8 cellular contexts compared by ENCODE assay signal in genomic region chr1:211416246-211416627, GRCh38.
DNase-seq lines count a peak whose midpoint lies in the region; ATAC-seq and TF ChIP-seq lines count a peak whose summit lies in the region.
"Not testable (repeated sequence)": the region's sequence is repeated elsewhere in the genome, so short reads cannot be mapped to it uniquely, and the experiment has no call there.

No MANE protein-coding gene starts in this region.

- not testable (repeated sequence) for H3K27me3 Mint-ChIP-seq in GM23338 (ENCODE audit: insufficient read depth, low read depth, poor library complexity); T-helper 1 cell treated with Interleukin-12 subunit alpha and Interleukin-12 subunit beta and Interleukin-4 antibody, amounts not matched to agents 30 μg/mL and 1 μg/mL, for 36 hours (ENCODE audit: low read depth); activated naive CD8-positive, alpha-beta T cell; natural killer cell treated with Interleukin-12 subunit alpha and Interleukin-12 subunit beta and Interleukin-15 and Interleukin-18, amount 100 ng/mL, for 72 hours; stimulated activated naive CD8-positive, alpha-beta T cell treated with anti-CD3 and anti-CD28 coated beads, Interleukin-15, Interleukin-2, amounts not matched to agents 100 ng/mL and 50 ng/mL, for 24 hours

- H3K79me2 ChIP-seq in GM23338 (replicated peaks; ENCODE audit: insufficient read depth) = not testable (repeated sequence)

- H2AFZ ChIP-seq in GM23338 = peak overlapping the region; percentile 66

- H3K4me3 ChIP-seq in GM08714 (ENCODE audit: low read length) (peak overlapping the region; percentile 50; the same call in 1 of the 2 replicates), GM23338 (peak overlapping the region; percentile 46)

- not testable (repeated sequence) for H3K27ac ChIP-seq in GM23338 (ENCODE audit: low read depth)

- not testable (repeated sequence) for H3K27me3 ChIP-seq in GM23338 (ENCODE audit: insufficient read depth)

- peak; percentile 66 for DNase-seq in GM23338 (ENCODE audit: low spot score)
- peak; percentile 1 for DNase-seq in globus pallidus (ENCODE audit: low spot score)
- peak; percentile 65 for DNase-seq in natural killer cell treated with Interleukin-12 subunit alpha and Interleukin-12 subunit beta and Interleukin-15 and Interleukin-18, amount 100 ng/mL, for 72 hours (ENCODE audit: low spot score)

- H3K9me2 ChIP-seq in GM23338 (ENCODE audit: insufficient read depth) = not testable (repeated sequence)

- peak overlapping the region; percentile 61 for H3K4me3 Mint-ChIP-seq in GM23338
- peak overlapping the region; percentile 69 for H3K4me3 Mint-ChIP-seq in T-helper 1 cell treated with Interleukin-12 subunit alpha and Interleukin-12 subunit beta and Interleukin-4 antibody, amounts not matched to agents 30 μg/mL and 1 μg/mL, for 36 hours
- peak overlapping the region; percentile 82 for H3K4me3 Mint-ChIP-seq in activated naive CD8-positive, alpha-beta T cell
- H3K4me3 Mint-ChIP-seq in natural killer cell treated with Interleukin-12 subunit alpha and Interleukin-12 subunit beta and Interleukin-15 and Interleukin-18, amount 100 ng/mL, for 72 hours = peak overlapping the region; percentile 89
- H3K4me3 Mint-ChIP-seq in stimulated activated naive CD8-positive, alpha-beta T cell treated with anti-CD3 and anti-CD28 coated beads, Interleukin-15, Interleukin-2, amounts not matched to agents 100 ng/mL and 50 ng/mL, for 24 hours = peak overlapping the region; percentile 77

- H4K20me1 ChIP-seq in GM23338 (replicated peaks; ENCODE audit: insufficient read depth) = not testable (repeated sequence)

- not testable (repeated sequence) for H3K27ac Mint-ChIP-seq in GM23338
- H3K27ac Mint-ChIP-seq in T-helper 1 cell treated with Interleukin-12 subunit alpha and Interleukin-12 subunit beta and Interleukin-4 antibody, amounts not matched to agents 30 μg/mL and 1 μg/mL, for 36 hours = peak overlapping the region; percentile 73
- peak overlapping the region; percentile 86 for H3K27ac Mint-ChIP-seq in activated naive CD8-positive, alpha-beta T cell
- peak overlapping the region; percentile 84 to 95 for H3K27ac Mint-ChIP-seq in natural killer cell treated with Interleukin-12 subunit alpha and Interleukin-12 subunit beta and Interleukin-15 and Interleukin-18, amount 100 ng/mL, for 72 hours
- H3K27ac Mint-ChIP-seq in stimulated activated naive CD8-positive, alpha-beta T cell treated with anti-CD3 and anti-CD28 coated beads, Interleukin-15, Interleukin-2, amounts not matched to agents 100 ng/mL and 50 ng/mL, for 24 hours = peak overlapping the region; percentile 79

- not testable (repeated sequence) for H3K36me3 ChIP-seq in GM23338 (ENCODE audit: insufficient read depth)

- peaks cover 26% of the 10 kb centered on the region; the same call in 2 of the 3 replicates for H3K9me3 Mint-ChIP-seq in GM23338
- not testable (repeated sequence) for H3K9me3 Mint-ChIP-seq in T-helper 1 cell treated with Interleukin-12 subunit alpha and Interleukin-12 subunit beta and Interleukin-4 antibody, amounts not matched to agents 30 μg/mL and 1 μg/mL, for 36 hours; activated naive CD8-positive, alpha-beta T cell (ENCODE audit: low read depth); natural killer cell treated with Interleukin-12 subunit alpha and Interleukin-12 subunit beta and Interleukin-15 and Interleukin-18, amount 100 ng/mL, for 72 hours; stimulated activated naive CD8-positive, alpha-beta T cell treated with anti-CD3 and anti-CD28 coated beads, Interleukin-15, Interleukin-2, amounts not matched to agents 100 ng/mL and 50 ng/mL, for 24 hours

- peak overlapping the region; percentile 56; the same call in 1 of the 2 replicates for H3K4me2 ChIP-seq in GM23338

- H3K4me1 Mint-ChIP-seq in GM23338 = peaks cover 22% of the 10 kb centered on the region
- peaks cover 22% of the 10 kb centered on the region for H3K4me1 Mint-ChIP-seq in T-helper 1 cell treated with Interleukin-12 subunit alpha and Interleukin-12 subunit beta and Interleukin-4 antibody, amounts not matched to agents 30 μg/mL and 1 μg/mL, for 36 hours (ENCODE audit: low read depth)
- H3K4me1 Mint-ChIP-seq in activated naive CD8-positive, alpha-beta T cell (ENCODE audit: low read depth) = peaks cover 14% of the 10 kb centered on the region
- peaks cover 19 to 21% of the 10 kb centered on the region in 2 donors for H3K4me1 Mint-ChIP-seq in natural killer cell treated with Interleukin-12 subunit alpha and Interleukin-12 subunit beta and Interleukin-15 and Interleukin-18, amount 100 ng/mL, for 72 hours (ENCODE audit: low read depth in 2 of 2)
- peaks cover 30% of the 10 kb centered on the region for H3K4me1 Mint-ChIP-seq in stimulated activated naive CD8-positive, alpha-beta T cell treated with anti-CD3 and anti-CD28 coated beads, Interleukin-15, Interleukin-2, amounts not matched to agents 100 ng/mL and 50 ng/mL, for 24 hours (ENCODE audit: low read depth)

- H3F3A ChIP-seq in GM23338 (replicated peaks; ENCODE audit: low read depth) = not testable (repeated sequence)

- H3K4me1 ChIP-seq in GM23338 (ENCODE audit: insufficient read depth) = peaks cover 13% of the 10 kb centered on the region

- H3K36me3 Mint-ChIP-seq in GM23338 (ENCODE audit: low read depth) = peaks cover 44% of the 10 kb centered on the region
- H3K36me3 Mint-ChIP-seq in T-helper 1 cell treated with Interleukin-12 subunit alpha and Interleukin-12 subunit beta and Interleukin-4 antibody, amounts not matched to agents 30 μg/mL and 1 μg/mL, for 36 hours (ENCODE audit: low read depth) = peaks cover 13% of the 10 kb centered on the region
- not testable (repeated sequence) for H3K36me3 Mint-ChIP-seq in activated naive CD8-positive, alpha-beta T cell; stimulated activated naive CD8-positive, alpha-beta T cell treated with anti-CD3 and anti-CD28 coated beads, Interleukin-15, Interleukin-2, amounts not matched to agents 100 ng/mL and 50 ng/mL, for 24 hours (ENCODE audit: low read depth)
- H3K36me3 Mint-ChIP-seq in natural killer cell treated with Interleukin-12 subunit alpha and Interleukin-12 subunit beta and Interleukin-15 and Interleukin-18, amount 100 ng/mL, for 72 hours = peaks cover 12% of the 10 kb centered on the region

- peak; percentile 87 for ATAC-seq in GM23338
- peak; percentile 44 for ATAC-seq in HG03571 (IDR thresholded peaks at IDR 0.05; ENCODE audit: unreplicated experiment)
- peak; percentile 81 to 86 for ATAC-seq in natural killer cell treated with Interleukin-12 subunit alpha and Interleukin-12 subunit beta and Interleukin-15 and Interleukin-18, amount 100 ng/mL, for 72 hours

- peak; percentile 38 to 47; a peak in 3 of 4 replicates for TF ChIP-seq CTCF in GM23338 (conservative IDR thresholded peaks at IDR 0.05; ENCODE audit: low read depth in 2 of 2)

Comparison
In these comparisons a context has a peak if more than half of its experiments do, and no peak if none do; other contexts are left out.
1. DNase-seq: peak in every context shown above with its lines; median percentile 66 in GM23338; 65 in natural killer cell treated with Interleukin-12 subunit alpha and Interleukin-12 subunit beta and Interleukin-15 and Interleukin-18, amount 100 ng/mL, for 72 hours; 1 in globus pallidus.